ENCODE assay signal across 27 cellular contexts in the genomic region with DNA sequence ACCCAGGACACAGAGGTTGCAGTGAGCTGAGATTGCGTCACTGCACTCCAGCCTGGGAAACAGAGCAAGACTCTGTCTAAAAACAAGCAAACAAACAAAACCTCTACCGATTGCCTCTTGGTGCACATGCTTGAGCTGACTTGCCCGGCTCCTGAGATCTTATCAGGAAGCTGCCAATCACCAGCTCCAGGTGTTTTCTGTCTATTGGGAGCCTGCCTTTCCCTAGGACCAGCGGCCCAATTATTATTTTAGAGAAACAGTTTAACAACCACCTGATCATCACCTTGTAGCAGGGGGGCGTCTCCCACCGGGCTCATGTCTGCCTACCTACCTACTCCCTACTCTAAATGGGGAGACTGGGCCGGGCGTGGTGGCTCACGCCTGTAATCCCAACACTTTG. TPM values are rescaled to one million over a fixed set of nuclear protein-coding genes. Genes with fewer than 3 reads are reported as not detected.
DNase-seq lines count a peak whose midpoint lies in the region; ATAC-seq, FAIRE-seq and TF ChIP-seq lines count a peak whose summit lies in the region.
"Had no signal": no experiment of that assay in that cellular context is flagged by ENCODE, and none has a peak within 500 bp of the region (broad histone marks: within the 10 kb centered on the region; RNA-seq: fewer than 3 reads in every experiment).

No MANE protein-coding gene starts in this region.

- H3K27me3 ChIP-seq in BLaER1 treated with 17β-estradiol and CSF1 and Interleukin-3, amounts not matched to agents 10 nM and 100 nM: 0 out of 22 replicates have a peak, but pooled peaks cover 0 to under 1% (median 0%) of the 10 kb centered on the region in 11 experiments
- peaks cover 2% of the 10 kb centered on the region for H3K27me3 ChIP-seq in bronchial epithelial cell (ENCODE audit: control insufficient read depth, insufficient read depth, low read length)
- H3K27me3 ChIP-seq: BLaER1, Peyer's patch had no signal

- peak overlapping the region in 1 of 7 donors; percentile 37 for H3K27ac Mint-ChIP-seq in CD14-positive monocyte
- H3K27ac Mint-ChIP-seq: CD8-positive, alpha-beta T cell; IgD-negative memory B cell had no signal

- H3K4me2 ChIP-seq in BLaER1 treated with 17β-estradiol and CSF1 and Interleukin-3, amounts not matched to agents 10 nM and 100 nM: peak overlapping the region in 6 of 11 experiments; percentile 39 to 77 (median 61); a peak in 10 of 22 replicates
- H3K4me2 ChIP-seq: BLaER1 had no signal

- FAIRE-seq in bronchial epithelial cell (lab: Jason Lieb, UNC): no peak
- FAIRE-seq: GM12891 had no signal

- H3K36me3 ChIP-seq in BLaER1 treated with 17β-estradiol and CSF1 and Interleukin-3, amounts not matched to agents 10 nM and 100 nM: no peaks in the 10 kb centered on the region
- no peaks in the 10 kb centered on the region for H3K36me3 ChIP-seq in bronchial epithelial cell (ENCODE audit: control insufficient read depth, insufficient read depth, low read length)
- H3K36me3 ChIP-seq: BLaER1, Peyer's patch, SJSA1 had no signal

- intact Hi-C loops in CD14-positive monocyte (cut with micrococcal nuclease): no loop called here

- DNase-seq in NCI-H2171 (lab: John Stamatoyannopoulos, UW) (peak; percentile 48), bronchial epithelial cell (ENCODE audit: low read depth) (peak; percentile 41), mesenteric fat pad (ENCODE audit: low spot score) (peak; percentile 72), CD14-positive monocyte (ENCODE audit: low spot score) (no peak), NCI-H2107 (lab: John Stamatoyannopoulos, UW) (no peak)
- DNase-seq: CD8-positive, alpha-beta T cell; DMS153; GOT3; Kasumi-1; MM.1S; NCI-H1048; NCI-H1417 treated with DMSO at 0.1 percent for 48 hours; NCI-H187; NCI-H345; NCI-H524; NCI-H774; Peyer's patch; T-helper 1 cell had no signal

- no peak overlapping the region for H3K9ac ChIP-seq in BLaER1 treated with 17β-estradiol and CSF1 and Interleukin-3, amounts not matched to agents 10 nM and 100 nM
- H3K9ac ChIP-seq: BLaER1 had no signal

- no peak overlapping the region for H3K4me3 Mint-ChIP-seq in CD14-positive monocyte
- H3K4me3 Mint-ChIP-seq: CD8-positive, alpha-beta T cell; IgD-negative memory B cell had no signal

- ATAC-seq in HG03175 (IDR thresholded peaks at IDR 0.05; ENCODE audit: unreplicated experiment): no peak
- ATAC-seq: CD8-positive, alpha-beta T cell; HCT116 had no signal

- H3K4me1 ChIP-seq in BLaER1 treated with 17β-estradiol and CSF1 and Interleukin-3, amounts not matched to agents 10 nM and 100 nM: peaks cover 7 to 71% (median 37%) of the 10 kb centered on the region in 10 experiments
- H3K4me1 ChIP-seq: Peyer's patch, SJSA1 had no signal

- peaks cover 46% of the 10 kb centered on the region for H3K4me1 Mint-ChIP-seq in CD14-positive monocyte

- no peaks in the 10 kb centered on the region for H3K36me3 Mint-ChIP-seq in CD14-positive monocyte
- H3K36me3 Mint-ChIP-seq: CD8-positive, alpha-beta T cell; IgD-negative memory B cell had no signal

- H3K27ac ChIP-seq in BLaER1 treated with 17β-estradiol and CSF1 and Interleukin-3, amounts not matched to agents 10 nM and 100 nM: peak overlapping the region in 5 of 11 experiments; percentile 22 to 73 (median 58); a peak in 7 of 22 replicates
- H3K27ac ChIP-seq: BLaER1, Peyer's patch, SJSA1 had no signal

- H4K20me1 ChIP-seq in BLaER1 treated with 17β-estradiol and CSF1 and Interleukin-3, amounts not matched to agents 10 nM and 100 nM: no peaks in the 10 kb centered on the region
- H4K20me1 ChIP-seq: BLaER1 had no signal

- H3K9me3 ChIP-seq in BLaER1 treated with 17β-estradiol and CSF1 and Interleukin-3, amounts not matched to agents 10 nM and 100 nM (replicated peaks in 1 of 11): no peaks in the 10 kb centered on the region
- H3K9me3 ChIP-seq: BLaER1, Peyer's patch, SJSA1 had no signal

- TF ChIP-seq CTCF in bronchial epithelial cell (IDR thresholded peaks at IDR 0.05; ENCODE audit: insufficient read depth, low read length, severe bottlenecking) (no peak), CD14-positive monocyte (IDR thresholded peaks at IDR 0.05) (no peak)

- no peak overlapping the region for H3K4me3 ChIP-seq in BLaER1 treated with 17β-estradiol and CSF1 and Interleukin-3, amounts not matched to agents 10 nM and 100 nM
- no peak overlapping the region for H3K4me3 ChIP-seq in bronchial epithelial cell (ENCODE audit: low read depth, low read length)
- H3K4me3 ChIP-seq: BLaER1, Peyer's patch, SJSA1 had no signal

- H3K27me3 Mint-ChIP-seq in CD14-positive monocyte (ENCODE audit: low read depth in 3 of 3): peaks cover 0 to 8% (median 5%) of the 10 kb centered on the region in 3 donors

- H3K9me3 Mint-ChIP-seq in CD14-positive monocyte: peaks cover 0 to 1% (median 0%) of the 10 kb centered on the region in 7 donors
- H3K9me3 Mint-ChIP-seq: CD8-positive, alpha-beta T cell; IgD-negative memory B cell had no signal

RNA-seq across cellular contexts. Expression of a gene that starts 10.8 kb away (rescaled TPM):
- not detected in 2 replicates for total RNA-seq in bronchial epithelial cell
- total RNA-seq in mesenteric fat pad: not detected
- polyA plus RNA-seq in CD14-positive monocyte: not detected
- total RNA-seq: A673; CD8-positive, alpha-beta T cell; G401; Peyer's patch; SJSA1 had no signal
- polyA plus RNA-seq: IgD-negative memory B cell had no signal

RNA-seq across cellular contexts. Expression of a gene that starts 26.5 kb away (rescaled TPM):
- total RNA-seq in bronchial epithelial cell: not detected in 2 replicates
- 63.5 TPM for total RNA-seq in mesenteric fat pad
- 1 to 10 TPM; 1.8 to 2.1 TPM for polyA plus RNA-seq in CD14-positive monocyte
- total RNA-seq: A673; CD8-positive, alpha-beta T cell; G401; SJSA1 had no signal
- polyA plus RNA-seq: IgD-negative memory B cell had no signal

RNA-seq across cellular contexts. Expression of a gene that starts 41.9 kb away (rescaled TPM):
- total RNA-seq in bronchial epithelial cell (not detected in 2 replicates), mesenteric fat pad (10.1 TPM)
- polyA plus RNA-seq in CD14-positive monocyte: 1 to 10 TPM; 7.1 to 7.9 TPM
- total RNA-seq: A673; CD8-positive, alpha-beta T cell; G401; SJSA1 had no signal

RNA-seq across cellular contexts. Expression of a gene that starts 56.2 kb away (rescaled TPM):
- 9.2 and 19.5 TPM in 2 replicates for total RNA-seq in bronchial epithelial cell
- total RNA-seq in mesenteric fat pad: 15.4 TPM
- 1 to 10 TPM in 1 of 2 donors, under 1 TPM in 1; 0.76 to 1.3 TPM for polyA plus RNA-seq in CD14-positive monocyte

Comparison
In these comparisons a context has a peak if more than half of its experiments do, and no peak if none do; other contexts are left out.
1. DNase-seq: peak in NCI-H2171 (single experiment), bronchial epithelial cell (single experiment) and mesenteric fat pad (single experiment); none in CD14-positive monocyte (single experiment) and NCI-H2107 (single experiment).
2. RNA of a gene that starts 26.5 kb away (total RNA-seq): 63.5 TPM in mesenteric fat pad (single experiment); not detected in bronchial epithelial cell; every median in the first group is over 10 times any median in the second.
3. RNA of a gene that starts 41.9 kb away (total RNA-seq): 10.1 TPM in mesenteric fat pad (single experiment); not detected in bronchial epithelial cell; every median in the first group is over 10 times any median in the second.